In genomic region chr17:1108810-1109605, GRCh38 we compare ENCODE assay signal across 1 cellular context.
A peak's percentile ranks its signal among the peaks of the same experiment; 100 is the strongest.
TF ChIP-seq lines count a peak whose summit lies in the region.

No MANE protein-coding gene starts in this region.

TF ChIP-seq in HepG2, 621 proteins besides CTCF, POLR2A, EP300 and RAD21 (continued from another document and continues in another):
- no peak for TF ChIP-seq AHDC1 (CRISPR knock-in tag; IDR thresholded peaks at IDR 0.05; ENCODE audit: borderline replicate concordance)
- TF ChIP-seq ZEB1 (IDR thresholded peaks at IDR 0.05; ENCODE audit: insufficient replicate concordance, low read depth): no peak
- no peak for TF ChIP-seq ZNF788 (CRISPR knock-in tag; IDR thresholded peaks at IDR 0.05; ENCODE audit: borderline replicate concordance)
- no peak for TF ChIP-seq FOXO1 (CRISPR knock-in tag; IDR thresholded peaks at IDR 0.05)
- TF ChIP-seq, protein P1, sequence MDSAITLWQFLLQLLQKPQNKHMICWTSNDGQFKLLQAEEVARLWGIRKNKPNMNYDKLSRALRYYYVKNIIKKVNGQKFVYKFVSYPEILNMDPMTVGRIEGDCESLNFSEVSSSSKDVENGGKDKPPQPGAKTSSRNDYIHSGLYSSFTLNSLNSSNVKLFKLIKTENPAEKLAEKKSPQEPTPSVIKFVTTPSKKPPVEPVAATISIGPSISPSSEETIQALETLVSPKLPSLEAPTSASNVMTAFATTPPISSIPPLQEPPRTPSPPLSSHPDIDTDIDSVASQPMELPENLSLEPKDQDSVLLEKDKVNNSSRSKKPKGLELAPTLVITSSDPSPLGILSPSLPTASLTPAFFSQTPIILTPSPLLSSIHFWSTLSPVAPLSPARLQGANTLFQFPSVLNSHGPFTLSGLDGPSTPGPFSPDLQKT (CRISPR knock-in tag; IDR thresholded peaks at IDR 0.05; ENCODE audit: borderline replicate concordance): no peak
- TF ChIP-seq FOXA1 (IDR thresholded peaks at IDR 0.05): no peak
- TF ChIP-seq FOXA1 (CRISPR knock-in tag; IDR thresholded peaks at IDR 0.05): no peak
- TF ChIP-seq DNMT3B (CRISPR knock-in tag; conservative IDR thresholded peaks at IDR 0.05): no peak
- TF ChIP-seq NRL (CRISPR knock-in tag; IDR thresholded peaks at IDR 0.05; ENCODE audit: borderline replicate concordance): no peak
- TF ChIP-seq, protein P2, sequence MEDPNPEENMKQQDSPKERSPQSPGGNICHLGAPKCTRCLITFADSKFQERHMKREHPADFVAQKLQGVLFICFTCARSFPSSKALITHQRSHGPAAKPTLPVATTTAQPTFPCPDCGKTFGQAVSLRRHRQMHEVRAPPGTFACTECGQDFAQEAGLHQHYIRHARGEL (CRISPR knock-in tag; IDR thresholded peaks at IDR 0.05): no peak
- no peak for TF ChIP-seq HIC2 (CRISPR knock-in tag; IDR thresholded peaks at IDR 0.05; ENCODE audit: low read depth)
- no peak for TF ChIP-seq KDM4B (CRISPR knock-in tag; IDR thresholded peaks at IDR 0.05)
- TF ChIP-seq EEA1 (CRISPR knock-in tag; IDR thresholded peaks at IDR 0.05; ENCODE audit: borderline replicate concordance): peak; percentile 61; the same call in 1 of the 2 replicates
- TF ChIP-seq, protein P3, sequence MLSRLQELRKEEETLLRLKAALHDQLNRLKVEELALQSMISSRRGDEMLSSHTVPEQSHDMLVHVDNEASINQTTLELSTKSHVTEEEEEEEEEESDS (CRISPR knock-in tag; IDR thresholded peaks at IDR 0.05; ENCODE audit: borderline replicate concordance): no peak
- no peak for TF ChIP-seq HOXD1 (CRISPR knock-in tag; IDR thresholded peaks at IDR 0.05)
- no peak for TF ChIP-seq HNRNPUL1 (IDR thresholded peaks at IDR 0.05; ENCODE audit: low read depth, low read length)
- TF ChIP-seq CREM (IDR thresholded peaks at IDR 0.05): no peak
- TF ChIP-seq CREM (CRISPR knock-in tag; IDR thresholded peaks at IDR 0.05): no peak
- TF ChIP-seq NFIB (CRISPR knock-in tag; IDR thresholded peaks at IDR 0.05; ENCODE audit: borderline replicate concordance): no peak
- no peak for TF ChIP-seq RERE (CRISPR knock-in tag; IDR thresholded peaks at IDR 0.05; ENCODE audit: low read depth)
- no peak for TF ChIP-seq CCAR2 (optimal IDR thresholded peaks at IDR 0.05; ENCODE audit: low read depth, low read length)
- TF ChIP-seq XRCC5 (optimal IDR thresholded peaks at IDR 0.05; ENCODE audit: low read length): peak; percentile 11
- TF ChIP-seq SMAD9 (CRISPR knock-in tag; IDR thresholded peaks at IDR 0.05): no peak
- no peak for TF ChIP-seq TGIF2 (CRISPR knock-in tag; IDR thresholded peaks at IDR 0.05)
- TF ChIP-seq ZBTB7B (CRISPR knock-in tag; IDR thresholded peaks at IDR 0.05): no peak
- TF ChIP-seq ZNF547 (CRISPR knock-in tag; IDR thresholded peaks at IDR 0.05): no peak
- TF ChIP-seq STAT5B (CRISPR knock-in tag; IDR thresholded peaks at IDR 0.05): no peak
- TF ChIP-seq ZNF431 (CRISPR knock-in tag; IDR thresholded peaks at IDR 0.05; ENCODE audit: borderline replicate concordance, low read depth): no peak
- no peak for TF ChIP-seq ZBTB38 (CRISPR knock-in tag; IDR thresholded peaks at IDR 0.05)
- no peak for TF ChIP-seq FOXP1 (IDR thresholded peaks at IDR 0.05)
- no peak for TF ChIP-seq FOXP1 (CRISPR knock-in tag; IDR thresholded peaks at IDR 0.05)
- no peak for TF ChIP-seq JARID2 (CRISPR knock-in tag; IDR thresholded peaks at IDR 0.05; ENCODE audit: insufficient replicate concordance)
- no peak for TF ChIP-seq MXI1 (IDR thresholded peaks at IDR 0.05; ENCODE audit: borderline replicate concordance, low read depth, low read length)
- 0 out of 2 replicates have a peak, but pooled peaks have one; percentile 23 for TF ChIP-seq MEIS2 (CRISPR knock-in tag; IDR thresholded peaks at IDR 0.05)
- no peak; the same call in 1 of the 2 replicates for TF ChIP-seq KAT8 (CRISPR knock-in tag; IDR thresholded peaks at IDR 0.05)
- TF ChIP-seq ZNF891 (CRISPR knock-in tag; IDR thresholded peaks at IDR 0.05): 0 out of 2 replicates have a peak, but pooled peaks have one; percentile 24
- no peak for TF ChIP-seq KDM1A (CRISPR knock-in tag; IDR thresholded peaks at IDR 0.05)
- TF ChIP-seq ZNF274 (CRISPR knock-in tag; IDR thresholded peaks at IDR 0.05): no peak
- TF ChIP-seq ZNF350 (CRISPR knock-in tag; IDR thresholded peaks at IDR 0.05; ENCODE audit: borderline replicate concordance, low read depth): no peak
- TF ChIP-seq ZFP62 (CRISPR knock-in tag; IDR thresholded peaks at IDR 0.05): no peak
- TF ChIP-seq ELF1 (CRISPR knock-in tag; IDR thresholded peaks at IDR 0.05): peak; percentile 50
- no peak for TF ChIP-seq WIZ (CRISPR knock-in tag; IDR thresholded peaks at IDR 0.05)
- no peak; a peak in 1 of 4 replicates for TF ChIP-seq KLF16 (CRISPR knock-in tag; IDR thresholded peaks at IDR 0.05)
- no peak for TF ChIP-seq STAG1 (CRISPR knock-in tag; IDR thresholded peaks at IDR 0.05)
- TF ChIP-seq ATF7-NPFF (CRISPR knock-in tag; IDR thresholded peaks at IDR 0.05; ENCODE audit: low read depth): peak; percentile 18; the same call in 1 of the 2 replicates
- TF ChIP-seq ELF4 (CRISPR knock-in tag; IDR thresholded peaks at IDR 0.05; ENCODE audit: borderline replicate concordance): no peak
- TF ChIP-seq ONECUT2 (CRISPR knock-in tag; IDR thresholded peaks at IDR 0.05): no peak
- peak; percentile 90; the same call in 1 of the 2 replicates for TF ChIP-seq UBTF (CRISPR knock-in tag; IDR thresholded peaks at IDR 0.05)
- peak; percentile 38; the same call in 1 of the 2 replicates for TF ChIP-seq REL (CRISPR knock-in tag; conservative IDR thresholded peaks at IDR 0.05)
- no peak; the same call in 1 of the 2 replicates for TF ChIP-seq IRX3 (CRISPR knock-in tag; IDR thresholded peaks at IDR 0.05; ENCODE audit: borderline replicate concordance, low read depth)
- no peak for TF ChIP-seq SMYD3 (CRISPR knock-in tag; IDR thresholded peaks at IDR 0.05)
- no peak for TF ChIP-seq ZNF335 (CRISPR knock-in tag; IDR thresholded peaks at IDR 0.05)
- no peak for TF ChIP-seq DR1 (CRISPR knock-in tag; IDR thresholded peaks at IDR 0.05)
- no peak for TF ChIP-seq PAX8 (CRISPR knock-in tag; IDR thresholded peaks at IDR 0.05; ENCODE audit: borderline replicate concordance)
- no peak for TF ChIP-seq NFKBIZ (CRISPR knock-in tag; IDR thresholded peaks at IDR 0.05)
- no peak for TF ChIP-seq SP140L (CRISPR knock-in tag; IDR thresholded peaks at IDR 0.05; ENCODE audit: borderline replicate concordance)
- TF ChIP-seq ZFP36L1 (CRISPR knock-in tag; IDR thresholded peaks at IDR 0.05): no peak
- TF ChIP-seq ZNF232 (CRISPR knock-in tag; IDR thresholded peaks at IDR 0.05; ENCODE audit: borderline replicate concordance): no peak
- no peak for TF ChIP-seq ZNF709 (CRISPR knock-in tag; IDR thresholded peaks at IDR 0.05)
- TF ChIP-seq HIVEP1 (CRISPR knock-in tag; IDR thresholded peaks at IDR 0.05): no peak
- TF ChIP-seq RARA (CRISPR knock-in tag; IDR thresholded peaks at IDR 0.05): no peak
- TF ChIP-seq ZNF772 (CRISPR knock-in tag; IDR thresholded peaks at IDR 0.05): no peak
